In the genomic region with DNA sequence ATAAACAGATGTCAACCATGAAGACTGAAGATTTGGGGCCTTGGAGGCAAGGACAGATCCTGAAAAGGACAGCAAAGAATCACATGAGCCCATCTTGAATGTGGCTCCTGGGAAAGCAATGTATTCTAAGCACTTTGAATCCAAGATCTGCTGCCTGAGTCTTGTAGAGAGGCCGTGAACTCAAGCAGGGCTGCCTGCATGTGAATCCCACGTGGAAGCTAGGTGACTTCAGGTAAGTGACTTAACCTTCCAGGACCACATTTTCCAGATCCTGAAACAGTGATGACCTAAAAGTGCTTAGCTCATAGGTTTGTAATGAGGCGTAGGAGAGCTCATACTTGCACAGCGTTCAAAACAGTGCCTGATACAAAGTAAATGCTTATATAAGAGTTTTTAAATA, we compare ENCODE assay signal across 17 cellular contexts.
DNase-seq lines count a peak whose midpoint lies in the region; ATAC-seq, FAIRE-seq and TF ChIP-seq lines count a peak whose summit lies in the region.
"Had no signal": no experiment of that assay in that cellular context is flagged by ENCODE, and none has a peak within 500 bp of the region (broad histone marks: within the 10 kb centered on the region; RNA-seq: fewer than 3 reads in every experiment).

No MANE protein-coding gene starts in this region.

- H3K4me2 ChIP-seq in A549: no peak overlapping the region

- peaks cover 3% of the 10 kb centered on the region; the same call in 1 of the 3 replicates for H3K9me3 ChIP-seq in A549
- H3K9me3 ChIP-seq in thyroid gland: no peaks in the 10 kb centered on the region
- no peaks in the 10 kb centered on the region for H3K9me3 ChIP-seq in A673 (ENCODE audit: low read depth, low read length, poor library complexity, severe bottlenecking)
- H3K9me3 ChIP-seq: BE2C, Caco-2 had no signal

- TF ChIP-seq EP300 in A549 (IDR thresholded peaks at IDR 0.05): no peak

- POLR2A ChIA-PET in A549 (lab: Yijun Ruan, JAX): interaction anchor here (0.9 kb wide), 1 partner anchor 15 kb away, joined by 3 read pairs; no protein-coding TSS in a partner anchor
- POLR2A ChIA-PET in A673 (lab: Charles Lee; ENCODE audit: low non-redundant PET): no interaction called here

- peak overlapping the region; percentile 37 for H3K27ac Mint-ChIP-seq in nephron progenitor cell
- no peak overlapping the region for H3K27ac Mint-ChIP-seq in activated naive CD4-positive, alpha-beta T cell treated with anti-CD3 and anti-CD28 coated beads, Interleukin-2, amount 10 ng/mL, durations not matched to agents 7 days and 5 days
- no peak overlapping the region for H3K27ac Mint-ChIP-seq in stimulated activated naive B cell treated with anti-CD40 and anti-IgM and Interleukin-4, amounts not matched to agents 10 μg/mL and 1 μg/mL and 100 μg/mL, for 72 hours
- H3K27ac Mint-ChIP-seq: CD4-positive, alpha-beta T cell had no signal

- peaks cover 22% of the 10 kb centered on the region for H3K4me1 ChIP-seq in A549
- peaks cover 10 to 22% of the 10 kb centered on the region in 2 donors for H3K4me1 ChIP-seq in thyroid gland
- H3K4me1 ChIP-seq in A673 (ENCODE audit: insufficient read depth, low read length, poor library complexity, severe bottlenecking): peaks cover 4% of the 10 kb centered on the region
- H3K4me1 ChIP-seq: BE2C, Caco-2, HAP-1 had no signal

- no peak for ATAC-seq in A549
- ATAC-seq in left lobe of liver: peak; percentile 18
- no peak for ATAC-seq in stimulated activated naive B cell treated with anti-CD40 and anti-IgM and Interleukin-4, amounts not matched to agents 10 μg/mL and 1 μg/mL and 100 μg/mL, for 72 hours (replicated peaks)

- TF ChIP-seq CTCF in A549 (IDR thresholded peaks at IDR 0.05) (no peak), nephron progenitor cell (IDR thresholded peaks at IDR 0.05) (no peak), thyroid gland (IDR thresholded peaks at IDR 0.05) (no peak), A673 (conservative IDR thresholded peaks at IDR 0.05; ENCODE audit: low read depth, low read length) (no peak)

- H3K27me3 ChIP-seq in thyroid gland (no peaks in the 10 kb centered on the region), A673 (replicated peaks; ENCODE audit: insufficient read depth, low read depth, low read length, poor library complexity) (no peaks in the 10 kb centered on the region)
- H3K27me3 ChIP-seq: BE2C had no signal

- H3K36me3 Mint-ChIP-seq in nephron progenitor cell (ENCODE audit: low read depth): peaks cover 52% of the 10 kb centered on the region
- no peaks in the 10 kb centered on the region for H3K36me3 Mint-ChIP-seq in activated naive CD4-positive, alpha-beta T cell treated with anti-CD3 and anti-CD28 coated beads, Interleukin-2, amount 10 ng/mL, durations not matched to agents 7 days and 5 days
- H3K36me3 Mint-ChIP-seq in stimulated activated naive B cell treated with anti-CD40 and anti-IgM and Interleukin-4, amounts not matched to agents 10 μg/mL and 1 μg/mL and 100 μg/mL, for 72 hours: no peaks in the 10 kb centered on the region

- H3K36me3 ChIP-seq in thyroid gland: no peaks in the 10 kb centered on the region
- no peaks in the 10 kb centered on the region for H3K36me3 ChIP-seq in A673 (ENCODE audit: insufficient read depth, low read length, poor library complexity, severe bottlenecking)
- H3K36me3 ChIP-seq: BE2C, HAP-1 had no signal

- FAIRE-seq in A549 (lab: Jason Lieb, UNC): no peak
- FAIRE-seq: D721Med, G401.6, GM12891, GM19239 had no signal

- H3K9me3 Mint-ChIP-seq in nephron progenitor cell: peaks cover 75% of the 10 kb centered on the region
- H3K9me3 Mint-ChIP-seq in activated naive CD4-positive, alpha-beta T cell treated with anti-CD3 and anti-CD28 coated beads, Interleukin-2, amount 10 ng/mL, durations not matched to agents 7 days and 5 days: peaks cover 32% of the 10 kb centered on the region
- peaks cover 19 to 30% of the 10 kb centered on the region in 2 donors for H3K9me3 Mint-ChIP-seq in stimulated activated naive B cell treated with anti-CD40 and anti-IgM and Interleukin-4, amounts not matched to agents 10 μg/mL and 1 μg/mL and 100 μg/mL, for 72 hours

- no TSS peak for BruUV-seq in A673 (replicated peaks; lab: Mats Ljungman, UMichigan)

- DNase-seq in A549 (ENCODE audit: low read depth in 1 of 2, low spot score in 1 of 2): no peak
- peak; percentile 66 for DNase-seq in left lobe of liver (ENCODE audit: low spot score)
- no peak for DNase-seq in nephron progenitor cell
- no peak for DNase-seq in thyroid gland
- DNase-seq in A673 (ENCODE audit: low spot score): no peak
- DNase-seq in activated naive CD4-positive, alpha-beta T cell treated with anti-CD3 and anti-CD28 coated beads, Interleukin-2, amount 10 ng/mL, durations not matched to agents 7 days and 5 days: no peak
- no peak for DNase-seq in stimulated activated naive B cell treated with anti-CD40 and anti-IgM and Interleukin-4, amounts not matched to agents 10 μg/mL and 1 μg/mL and 100 μg/mL, for 72 hours
- DNase-seq: BE2C; Caco-2; CD4-positive, alpha-beta T cell had no signal

- H3K4me3 Mint-ChIP-seq in nephron progenitor cell: no peak overlapping the region
- no peak overlapping the region for H3K4me3 Mint-ChIP-seq in activated naive CD4-positive, alpha-beta T cell treated with anti-CD3 and anti-CD28 coated beads, Interleukin-2, amount 10 ng/mL, durations not matched to agents 7 days and 5 days
- no peak overlapping the region for H3K4me3 Mint-ChIP-seq in stimulated activated naive B cell treated with anti-CD40 and anti-IgM and Interleukin-4, amounts not matched to agents 10 μg/mL and 1 μg/mL and 100 μg/mL, for 72 hours
- H3K4me3 Mint-ChIP-seq: CD4-positive, alpha-beta T cell had no signal

- peak overlapping the region; percentile 63 to 79; a peak in 5 of 6 replicates for H3K27ac ChIP-seq in A549
- peak overlapping the region in 2 of 3 donors; percentile 36 to 52 for H3K27ac ChIP-seq in thyroid gland
- H3K27ac ChIP-seq in A673 (ENCODE audit: low read depth, low read length, poor library complexity, severe bottlenecking): no peak overlapping the region
- H3K27ac ChIP-seq: 22Rv1, GM23248 had no signal

- TF ChIP-seq POLR2A in A549 (IDR thresholded peaks at IDR 0.05; ENCODE audit: low read length) (no peak), thyroid gland (IDR thresholded peaks at IDR 0.05) (no peak)

- H3K4me3 ChIP-seq in A549: no peak overlapping the region
- no peak overlapping the region for H3K4me3 ChIP-seq in thyroid gland (replicated peaks in 1 of 3)
- H3K4me3 ChIP-seq in A673 (ENCODE audit: low read depth, low read length, poor library complexity, severe bottlenecking): no peak overlapping the region
- H3K4me3 ChIP-seq: GM23248, HAP-1 had no signal

- WGBS in A549 (ENCODE audit: missing lambda C conversion rate): 46% methylated on average over 4 of the region's 4 CpGs
- 61 to 86% methylated on average over 4 of the region's 4 CpGs for WGBS in thyroid gland, 2 donors

- H3K27me3 Mint-ChIP-seq in nephron progenitor cell (ENCODE audit: low read depth, poor library complexity): peaks cover 3% of the 10 kb centered on the region
- H3K27me3 Mint-ChIP-seq in activated naive CD4-positive, alpha-beta T cell treated with anti-CD3 and anti-CD28 coated beads, Interleukin-2, amount 10 ng/mL, durations not matched to agents 7 days and 5 days: no peaks in the 10 kb centered on the region
- no peaks in the 10 kb centered on the region for H3K27me3 Mint-ChIP-seq in stimulated activated naive B cell treated with anti-CD40 and anti-IgM and Interleukin-4, amounts not matched to agents 10 μg/mL and 1 μg/mL and 100 μg/mL, for 72 hours
- H3K27me3 Mint-ChIP-seq: CD4-positive, alpha-beta T cell had no signal

- CTCF ChIA-PET in A549 (lab: Yijun Ruan, JAX) (interaction anchor here (0.9 to 3.4 kb wide), 4 partner anchors 13 to 60 kb away, joined by 3 to 13 read pairs (median 4); no protein-coding TSS in a partner anchor), A673 (lab: Charles Lee) (no interaction called here)
- CTCF ChIA-PET in activated naive CD4-positive, alpha-beta T cell treated with anti-CD3 and anti-CD28 coated beads, Interleukin-2, amount 10 ng/mL, durations not matched to agents 7 days and 5 days (lab: Charles Lee): no interaction called here

- peaks cover 48% of the 10 kb centered on the region for H3K4me1 Mint-ChIP-seq in nephron progenitor cell
- no peaks in the 10 kb centered on the region for H3K4me1 Mint-ChIP-seq in activated naive CD4-positive, alpha-beta T cell treated with anti-CD3 and anti-CD28 coated beads, Interleukin-2, amount 10 ng/mL, durations not matched to agents 7 days and 5 days
- no peaks in the 10 kb centered on the region for H3K4me1 Mint-ChIP-seq in stimulated activated naive B cell treated with anti-CD40 and anti-IgM and Interleukin-4, amounts not matched to agents 10 μg/mL and 1 μg/mL and 100 μg/mL, for 72 hours

- TF ChIP-seq RAD21 in A549 (conservative IDR thresholded peaks at IDR 0.05 in 1 of 2, IDR thresholded peaks at IDR 0.05 in 1 of 2): no peak

- intact Hi-C loops in thyroid gland (cut with DNase I) (no loop called here), A673 (cut with micrococcal nuclease; ENCODE audit: unreplicated experiment) (no loop called here)

TF ChIP-seq in A549, 52 proteins besides CTCF, POLR2A, EP300 and RAD21 (continues in another document):
- TF ChIP-seq, protein P1, sequence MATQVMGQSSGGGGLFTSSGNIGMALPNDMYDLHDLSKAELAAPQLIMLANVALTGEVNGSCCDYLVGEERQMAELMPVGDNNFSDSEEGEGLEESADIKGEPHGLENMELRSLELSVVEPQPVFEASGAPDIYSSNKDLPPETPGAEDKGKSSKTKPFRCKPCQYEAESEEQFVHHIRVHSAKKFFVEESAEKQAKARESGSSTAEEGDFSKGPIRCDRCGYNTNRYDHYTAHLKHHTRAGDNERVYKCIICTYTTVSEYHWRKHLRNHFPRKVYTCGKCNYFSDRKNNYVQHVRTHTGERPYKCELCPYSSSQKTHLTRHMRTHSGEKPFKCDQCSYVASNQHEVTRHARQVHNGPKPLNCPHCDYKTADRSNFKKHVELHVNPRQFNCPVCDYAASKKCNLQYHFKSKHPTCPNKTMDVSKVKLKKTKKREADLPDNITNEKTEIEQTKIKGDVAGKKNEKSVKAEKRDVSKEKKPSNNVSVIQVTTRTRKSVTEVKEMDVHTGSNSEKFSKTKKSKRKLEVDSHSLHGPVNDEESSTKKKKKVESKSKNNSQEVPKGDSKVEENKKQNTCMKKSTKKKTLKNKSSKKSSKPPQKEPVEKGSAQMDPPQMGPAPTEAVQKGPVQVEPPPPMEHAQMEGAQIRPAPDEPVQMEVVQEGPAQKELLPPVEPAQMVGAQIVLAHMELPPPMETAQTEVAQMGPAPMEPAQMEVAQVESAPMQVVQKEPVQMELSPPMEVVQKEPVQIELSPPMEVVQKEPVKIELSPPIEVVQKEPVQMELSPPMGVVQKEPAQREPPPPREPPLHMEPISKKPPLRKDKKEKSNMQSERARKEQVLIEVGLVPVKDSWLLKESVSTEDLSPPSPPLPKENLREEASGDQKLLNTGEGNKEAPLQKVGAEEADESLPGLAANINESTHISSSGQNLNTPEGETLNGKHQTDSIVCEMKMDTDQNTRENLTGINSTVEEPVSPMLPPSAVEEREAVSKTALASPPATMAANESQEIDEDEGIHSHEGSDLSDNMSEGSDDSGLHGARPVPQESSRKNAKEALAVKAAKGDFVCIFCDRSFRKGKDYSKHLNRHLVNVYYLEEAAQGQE (IDR thresholded peaks at IDR 0.05): no peak
- TF ChIP-seq, protein P2, sequence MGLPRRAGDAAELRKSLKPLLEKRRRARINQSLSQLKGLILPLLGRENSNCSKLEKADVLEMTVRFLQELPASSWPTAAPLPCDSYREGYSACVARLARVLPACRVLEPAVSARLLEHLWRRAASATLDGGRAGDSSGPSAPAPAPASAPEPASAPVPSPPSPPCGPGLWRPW (IDR thresholded peaks at IDR 0.05): no peak
